In the genomic region with DNA sequence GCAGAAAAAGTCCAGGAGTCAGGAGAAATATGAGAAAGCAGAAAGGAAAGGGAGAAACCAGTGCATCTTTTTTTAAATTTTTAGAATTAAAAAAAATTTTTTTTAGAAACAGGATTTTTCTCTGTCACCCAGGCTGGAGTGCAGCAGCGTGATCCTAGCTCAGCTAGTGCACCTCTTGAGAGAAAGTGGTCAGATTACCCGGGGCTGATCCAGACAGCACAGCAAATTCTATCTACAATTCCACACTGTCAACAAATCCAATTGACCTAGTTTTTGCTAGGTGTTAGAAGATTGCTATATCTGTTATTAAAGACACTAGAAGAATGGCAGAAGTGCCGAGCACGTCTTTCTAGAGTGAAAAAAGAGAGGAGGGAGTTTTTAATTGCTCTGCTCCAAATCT, we compare ENCODE assay signal across 20 cellular contexts.
DNase-seq lines count a peak whose midpoint lies in the region; ATAC-seq and TF ChIP-seq lines count a peak whose summit lies in the region.
"Had no signal": no experiment of that assay in that cellular context is flagged by ENCODE, and none has a peak within 500 bp of the region (broad histone marks: within the 10 kb centered on the region; RNA-seq: fewer than 3 reads in every experiment).

No MANE protein-coding gene starts in this region.

- H3K4me2 ChIP-seq in PC-3 (ENCODE audit: low read length) = no peak overlapping the region

- H3K36me3 ChIP-seq in left lung = no peaks in the 10 kb centered on the region
- H3K36me3 ChIP-seq in PC-3 (ENCODE audit: low read depth, low read length) = no peaks in the 10 kb centered on the region

- no peaks in the 10 kb centered on the region for H4K20me1 ChIP-seq in PC-3 (ENCODE audit: low read length)

- peaks cover 70% of the 10 kb centered on the region for H3K36me3 Mint-ChIP-seq in stimulated activated naive CD8-positive, alpha-beta T cell treated with anti-CD3 and anti-CD28 coated beads, Interleukin-15, Interleukin-2, amounts not matched to agents 100 ng/mL and 50 ng/mL, for 24 hours (ENCODE audit: low read depth)
- H3K36me3 Mint-ChIP-seq in immature natural killer cell = peaks cover 4 to 16% (median 16%) of the 10 kb centered on the region in 3 donors

- no peaks in the 10 kb centered on the region for H3F3A ChIP-seq in PC-3 (ENCODE audit: low read length, unreplicated experiment)

- H3K27ac ChIP-seq in left lung (no peak overlapping the region), PC-3 (ENCODE audit: low read length) (no peak overlapping the region)
- H3K27ac ChIP-seq: 22Rv1, C4-2B had no signal

- no peak overlapping the region for H2AFZ ChIP-seq in PC-3 (ENCODE audit: low read length)

- H3K4me3 ChIP-seq in left lung = no peak overlapping the region
- no peak overlapping the region for H3K4me3 ChIP-seq in PC-3 (ENCODE audit: low read length)

- H3K79me2 ChIP-seq in PC-3 (ENCODE audit: low read length) = no peaks in the 10 kb centered on the region

- peaks cover 34% of the 10 kb centered on the region for H3K4me1 Mint-ChIP-seq in stimulated activated naive CD8-positive, alpha-beta T cell treated with anti-CD3 and anti-CD28 coated beads, Interleukin-15, Interleukin-2, amounts not matched to agents 100 ng/mL and 50 ng/mL, for 24 hours (ENCODE audit: low read depth)
- H3K4me1 Mint-ChIP-seq in immature natural killer cell = peaks cover 46 to 78% of the 10 kb centered on the region in 2 donors

- no peaks in the 10 kb centered on the region for H3K9me2 ChIP-seq in PC-3 (replicated peaks; ENCODE audit: low read length)

- no peak for ATAC-seq in stimulated activated naive CD8-positive, alpha-beta T cell treated with anti-CD3 and anti-CD28 coated beads, Interleukin-15, Interleukin-2, amounts not matched to agents 100 U/mL and 50 U/mL, for 24 hours
- peak; percentile 74 for ATAC-seq in left lung
- no peak for ATAC-seq in PC-3

- H3K27me3 ChIP-seq in left lung = no peaks in the 10 kb centered on the region
- no peaks in the 10 kb centered on the region for H3K27me3 ChIP-seq in PC-3 (ENCODE audit: low read length)

- no peaks in the 10 kb centered on the region for H3K27me3 Mint-ChIP-seq in stimulated activated naive CD8-positive, alpha-beta T cell treated with anti-CD3 and anti-CD28 coated beads, Interleukin-15, Interleukin-2, amounts not matched to agents 100 ng/mL and 50 ng/mL, for 24 hours
- peaks cover 0 to 9% (median 1%) of the 10 kb centered on the region in 3 donors for H3K27me3 Mint-ChIP-seq in immature natural killer cell (ENCODE audit: low read depth in 3 of 3)

- H3K27ac Mint-ChIP-seq in stimulated activated naive CD8-positive, alpha-beta T cell treated with anti-CD3 and anti-CD28 coated beads, Interleukin-15, Interleukin-2, amounts not matched to agents 100 ng/mL and 50 ng/mL, for 24 hours = peak overlapping the region; percentile 3
- peak overlapping the region in 3 of 6 donors; percentile 31 to 74 (median 34) for H3K27ac Mint-ChIP-seq in immature natural killer cell
- H3K27ac Mint-ChIP-seq: HFFc6 had no signal

- H3K9ac ChIP-seq in PC-3 (ENCODE audit: low read length) = no peak overlapping the region

- peak; percentile 7 for DNase-seq in DMS 273 (lab: John Stamatoyannopoulos, UW; ENCODE audit: unreplicated experiment)
- DNase-seq in DMS 273 treated with DMSO at 0.1 percent for 48 hours (lab: John Stamatoyannopoulos, UW) = no peak
- no peak for DNase-seq in stimulated activated naive CD8-positive, alpha-beta T cell treated with anti-CD3 and anti-CD28 coated beads, Interleukin-15, Interleukin-2, amounts not matched to agents 100 U/mL and 50 U/mL, for 24 hours
- no peak for DNase-seq in left lung
- no peak for DNase-seq in PC-3
- DNase-seq in immature natural killer cell = no peak
- DNase-seq in cerebellar nuclear complex (lab: John Stamatoyannopoulos, UW) = no peak
- DNase-seq: AML-193; H7; HFFc6; KG1; MV-4-11; NCI-H1694 treated with DMSO at 0.1 percent for 48 hours; NCI-H2107; NCI-H226; NK-92 treated with Interleukin-12 subunit alpha and Interleukin-12 subunit beta, amount 100 ng/mL, for 24 hours; SIG-M5 had no signal

- CTCF ChIA-PET in PC-3 (lab: Charles Lee) = no interaction called here

- H3K4me1 ChIP-seq in left lung (peaks cover 0 to 15% of the 10 kb centered on the region in 2 donors), PC-3 (ENCODE audit: insufficient read depth, low read length) (peaks cover 5% of the 10 kb centered on the region; the same call in 1 of the 2 replicates)

- H3K9me3 Mint-ChIP-seq in stimulated activated naive CD8-positive, alpha-beta T cell treated with anti-CD3 and anti-CD28 coated beads, Interleukin-15, Interleukin-2, amounts not matched to agents 100 ng/mL and 50 ng/mL, for 24 hours = no peaks in the 10 kb centered on the region
- H3K9me3 Mint-ChIP-seq in immature natural killer cell = peaks cover 0 to 1% (median 0%) of the 10 kb centered on the region in 6 donors
- H3K9me3 Mint-ChIP-seq: HFFc6 had no signal

- H3K9me3 ChIP-seq in left lung = no peaks in the 10 kb centered on the region
- H3K9me3 ChIP-seq in PC-3 (ENCODE audit: low read length) = no peaks in the 10 kb centered on the region

- intact Hi-C loops in left lung (cut with DNase I) (no loop called here), PC-3 (cut with micrococcal nuclease) (no loop called here)

- TF ChIP-seq CTCF in left lung (IDR thresholded peaks at IDR 0.05) = no peak
- no peak for TF ChIP-seq CTCF in PC-3 (conservative IDR thresholded peaks at IDR 0.05; ENCODE audit: low read depth, low read length)

- POLR2A ChIA-PET in PC-3 (lab: Charles Lee; ENCODE audit: unreplicated experiment) = no interaction called here

- H3K4me3 Mint-ChIP-seq in stimulated activated naive CD8-positive, alpha-beta T cell treated with anti-CD3 and anti-CD28 coated beads, Interleukin-15, Interleukin-2, amounts not matched to agents 100 ng/mL and 50 ng/mL, for 24 hours = no peak overlapping the region
- H3K4me3 Mint-ChIP-seq in immature natural killer cell = no peak overlapping the region
- H3K4me3 Mint-ChIP-seq: HFFc6 had no signal

- no TSS peak for BruUV-seq in PC-3 (replicated peaks; lab: Mats Ljungman, UMichigan)
